20 cellular contexts compared by ENCODE assay signal in the genomic region with DNA sequence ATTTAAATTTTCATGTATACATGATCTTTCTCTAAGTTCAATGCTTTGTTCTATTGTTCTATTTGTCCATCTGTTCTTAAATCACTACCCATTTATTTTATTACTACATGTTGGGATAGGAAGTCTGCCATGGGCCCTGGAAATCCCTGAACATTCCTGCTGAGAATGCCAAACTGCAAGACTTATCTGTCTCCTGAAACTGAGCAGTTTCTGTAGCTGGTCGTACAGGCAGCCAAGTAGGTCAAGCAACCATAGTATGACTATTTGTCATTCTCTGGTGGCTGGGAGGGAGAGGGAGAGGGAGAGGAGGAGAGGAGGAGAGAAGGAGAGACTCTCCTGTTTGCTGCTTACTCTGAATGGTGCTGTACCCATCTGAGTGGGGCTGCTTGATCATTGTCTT.
A peak's percentile ranks its signal among the peaks of the same experiment; 100 is the strongest.
DNase-seq lines count a peak whose midpoint lies in the region; ATAC-seq, FAIRE-seq and TF ChIP-seq lines count a peak whose summit lies in the region.
"Had no signal": no experiment of that assay in that cellular context is flagged by ENCODE, and none has a peak within 500 bp of the region (broad histone marks: within the 10 kb centered on the region; RNA-seq: fewer than 3 reads in every experiment).

No MANE protein-coding gene starts in this region.

- no peaks in the 10 kb centered on the region for H3K9me2 ChIP-seq in GM23248 (ENCODE audit: insufficient read depth)

- H3K79me2 ChIP-seq in GM23248 (ENCODE audit: insufficient read depth) (no peaks in the 10 kb centered on the region), astrocyte (ENCODE audit: insufficient read depth, low read length) (no peaks in the 10 kb centered on the region)

- peak; percentile 51 for DNase-seq in GM23248
- peak; percentile 83 for DNase-seq in astrocyte (ENCODE audit: low read depth)
- DNase-seq in fibroblast of mammary gland (ENCODE audit: low read depth): peak; percentile 77
- DNase-seq in skeletal muscle cell (ENCODE audit: low read depth): peak; percentile 36
- DNase-seq in activated CD4-positive, alpha-beta T cell treated with anti-CD3 and anti-CD28 coated beads, Interleukin-2, amount 50 U/mL, for 48 hours: no peak
- DNase-seq in DMS53 (lab: John Stamatoyannopoulos, UW): no peak
- DNase-seq: activated CD4-positive, alpha-beta memory T cell treated with anti-CD3 and anti-CD28 coated beads for 36 hours; activated T-cell treated with anti-CD3 and anti-CD28 coated beads, Interleukin-2, amount 50 U/mL, for 48 hours; DMS153; kidney glomerular epithelial cell; NCI-H2081 treated with DMSO at 0.1 percent for 48 hours; sigmoid colon; stimulated activated CD4-positive, alpha-beta T cell treated with anti-CD3 and anti-CD28 coated beads, Interleukin-4, amount 100 ng/mL, for 4 hours; thyroid gland had no signal

- H3K27ac ChIP-seq in GM23248 (peak overlapping the region; percentile 75), astrocyte (ENCODE audit: low read depth, low read length) (peak overlapping the region; percentile 60)
- H3K27ac ChIP-seq: C4-2B, sigmoid colon, thyroid gland had no signal

- in situ Hi-C loops in GM23248 (cut with MboI): no loop called here

- peak overlapping the region; percentile 6; the same call in 1 of the 2 replicates for H2AFZ ChIP-seq in GM23248
- peak overlapping the region; percentile 37 for H2AFZ ChIP-seq in astrocyte (ENCODE audit: low read depth, low read length)

- no peak for ATAC-seq in GM18861 (IDR thresholded peaks at IDR 0.05; ENCODE audit: unreplicated experiment)
- ATAC-seq: activated naive CD4-positive, alpha-beta T cell treated with anti-CD3 and anti-CD28 coated beads, Interleukin-2, amount 50 U/mL, for 72 hours had no signal

- peaks cover 32% of the 10 kb centered on the region for H3F3A ChIP-seq in GM23248 (ENCODE audit: insufficient read depth)

- H3K27me3 ChIP-seq in GM23248 (replicated peaks; ENCODE audit: insufficient read depth): no peaks in the 10 kb centered on the region
- H3K27me3 ChIP-seq in astrocyte (ENCODE audit: insufficient read depth, low read length): no peaks in the 10 kb centered on the region
- H3K27me3 ChIP-seq: sigmoid colon, thyroid gland had no signal

- no peaks in the 10 kb centered on the region for H4K20me1 ChIP-seq in GM23248 (ENCODE audit: insufficient read depth)
- H4K20me1 ChIP-seq in astrocyte (ENCODE audit: insufficient read depth, low read length): no peaks in the 10 kb centered on the region

- peaks cover 11% of the 10 kb centered on the region for H3K4me1 Mint-ChIP-seq in astrocyte (ENCODE audit: low read depth, unreplicated experiment)
- H3K4me1 Mint-ChIP-seq: central memory CD8-positive, alpha-beta T cell; IgD-negative memory B cell had no signal

- no peaks in the 10 kb centered on the region for H3K27me3 Mint-ChIP-seq in astrocyte (ENCODE audit: low read depth, unreplicated experiment)
- H3K27me3 Mint-ChIP-seq: IgD-negative memory B cell had no signal

- 8 to 22% methylated on average over 1 of the region's 1 CpG for WGBS in GM23248 (ENCODE audit: low coverage in 1 of 2, low lambda C conversion rate in 2 of 2, missing lambda C conversion rate in 2 of 2), 2 experiments

- H3K36me3 Mint-ChIP-seq in astrocyte (ENCODE audit: low read depth, unreplicated experiment): no peaks in the 10 kb centered on the region
- H3K36me3 Mint-ChIP-seq: activated CD4-positive, alpha-beta memory T cell treated with anti-CD3 and anti-CD28 coated beads for 36 hours; activated naive CD4-positive, alpha-beta T cell treated with anti-CD3 and anti-CD28 coated beads, Interleukin-2, amount 50 U/mL, for 72 hours; IgD-negative memory B cell had no signal

- H3K36me3 ChIP-seq in GM23248 (ENCODE audit: low read depth) (no peaks in the 10 kb centered on the region), astrocyte (ENCODE audit: insufficient read depth, low read length) (no peaks in the 10 kb centered on the region)
- H3K36me3 ChIP-seq: sigmoid colon, thyroid gland had no signal

- H3K4me3 Mint-ChIP-seq in astrocyte (ENCODE audit: unreplicated experiment): no peak overlapping the region
- H3K4me3 Mint-ChIP-seq: activated CD4-positive, alpha-beta memory T cell treated with anti-CD3 and anti-CD28 coated beads for 36 hours; central memory CD8-positive, alpha-beta T cell; IgD-negative memory B cell had no signal

- H3K9me3 Mint-ChIP-seq in astrocyte (ENCODE audit: unreplicated experiment): no peaks in the 10 kb centered on the region
- H3K9me3 Mint-ChIP-seq: activated CD4-positive, alpha-beta memory T cell treated with anti-CD3 and anti-CD28 coated beads for 36 hours; central memory CD8-positive, alpha-beta T cell had no signal

- no peak overlapping the region for H3K27ac Mint-ChIP-seq in astrocyte (ENCODE audit: unreplicated experiment)
- H3K27ac Mint-ChIP-seq: activated CD4-positive, alpha-beta memory T cell treated with anti-CD3 and anti-CD28 coated beads for 36 hours; activated naive CD4-positive, alpha-beta T cell treated with anti-CD3 and anti-CD28 coated beads, Interleukin-2, amount 50 U/mL, for 72 hours; IgD-negative memory B cell had no signal

- TF ChIP-seq CTCF in astrocyte (IDR thresholded peaks at IDR 0.05; ENCODE audit: insufficient read depth, low read depth, low read length) (no peak), fibroblast of mammary gland (conservative IDR thresholded peaks at IDR 0.05; ENCODE audit: control insufficient read depth, insufficient read depth, low read depth, low read length) (no peak)

- H3K9me3 ChIP-seq in GM23248 (ENCODE audit: low read depth): no peaks in the 10 kb centered on the region
- no peaks in the 10 kb centered on the region for H3K9me3 ChIP-seq in astrocyte (ENCODE audit: insufficient read depth, low read depth, low read length)
- H3K9me3 ChIP-seq: sigmoid colon, thyroid gland had no signal

- H3K9ac ChIP-seq in GM23248 (no peak overlapping the region), astrocyte (ENCODE audit: low read length) (no peak overlapping the region)

- H3K4me2 ChIP-seq in GM23248 (ENCODE audit: unreplicated experiment) (peak overlapping the region; percentile 52), astrocyte (ENCODE audit: low read length) (no peak overlapping the region)

- H3K4me1 ChIP-seq in GM23248 (ENCODE audit: insufficient read depth) (peaks cover 25% of the 10 kb centered on the region), astrocyte (ENCODE audit: insufficient read depth, low read length) (peaks cover 14% of the 10 kb centered on the region)
- H3K4me1 ChIP-seq: sigmoid colon, thyroid gland had no signal

- no peak overlapping the region for H3K4me3 ChIP-seq in GM23248
- no peak overlapping the region for H3K4me3 ChIP-seq in astrocyte (ENCODE audit: insufficient read depth, low read depth, low read length)
- H3K4me3 ChIP-seq in fibroblast of mammary gland (ENCODE audit: control insufficient read depth, low read depth, low read length): no peak overlapping the region
- H3K4me3 ChIP-seq in skeletal muscle cell (ENCODE audit: low read depth, low read length): no peak overlapping the region
- H3K4me3 ChIP-seq: sigmoid colon, thyroid gland had no signal

- no peak for FAIRE-seq in astrocyte (lab: Jason Lieb, UNC)
- FAIRE-seq: RCC 7860 had no signal

Comparison
In these comparisons a context has a peak if more than half of its experiments do, and no peak if none do; other contexts are left out.
1. DNase-seq: peak in GM23248 (single experiment), astrocyte (single experiment), fibroblast of mammary gland (single experiment) and skeletal muscle cell (single experiment); none in activated CD4-positive, alpha-beta T cell treated with anti-CD3 and anti-CD28 coated beads, Interleukin-2, amount 50 U/mL, for 48 hours (0 of 2) and DMS53 (single experiment).